Comparison of ENCODE assay signal across 8 cellular contexts in genomic region chr7:11069591-11069990, GRCh38.
"Had no signal": no experiment of that assay in that cellular context is flagged by ENCODE, and none has a peak within 500 bp of the region (broad histone marks: within the 10 kb centered on the region; RNA-seq: fewer than 3 reads in every experiment).

No MANE protein-coding gene starts in this region.

- H3K27ac ChIP-seq: GM23248 had no signal

- H3K4me2 ChIP-seq: GM23338 had no signal

- H3K4me3 ChIP-seq: GM23248, GM23338, HAP-1 had no signal

- H3K27ac Mint-ChIP-seq: GM23338, HFFc6 had no signal

- H2AFZ ChIP-seq: GM23248, GM23338 had no signal

- H3K9me3 Mint-ChIP-seq: HFFc6 had no signal

- H3K4me3 Mint-ChIP-seq: GM23338, H9, HFFc6 had no signal

- H3K9me3 ChIP-seq: HAP-1 had no signal

- DNase-seq: GM23248, GOT3, H7, H9, HCEC 1CT, HFFc6 had no signal

- H3K9ac ChIP-seq: GM23248 had no signal
